ENCODE assay signal across 11 cellular contexts in the genomic region with DNA sequence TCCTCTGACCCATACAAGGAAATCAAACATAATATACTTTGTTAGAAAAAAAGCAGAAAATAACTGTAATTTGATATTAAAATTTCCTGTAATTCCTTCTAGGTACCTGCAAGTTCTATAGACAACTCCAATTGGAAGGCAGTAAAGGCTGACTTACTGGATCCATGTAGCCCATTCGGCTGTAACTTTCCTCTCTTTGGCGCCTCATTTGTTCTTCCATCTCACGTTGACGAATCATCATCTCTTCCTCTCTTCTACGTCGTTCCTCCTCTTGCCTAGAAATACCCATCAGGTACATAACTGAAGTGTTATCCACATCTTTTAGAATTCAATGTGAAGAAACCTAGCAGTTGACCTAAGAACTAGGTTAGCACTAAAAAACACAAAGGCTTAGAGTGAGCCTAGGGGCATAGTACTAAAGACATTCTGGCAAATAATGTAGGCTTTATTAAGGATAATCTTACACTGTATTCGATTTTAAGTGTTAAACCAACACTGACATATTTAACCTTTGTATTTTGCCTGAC. TPM values are rescaled to one million over a fixed set of nuclear protein-coding genes. Genes with fewer than 3 reads are reported as not detected.
A peak's percentile ranks its signal among the peaks of the same experiment; 100 is the strongest.
DNase-seq lines count a peak whose midpoint lies in the region; ATAC-seq and TF ChIP-seq lines count a peak whose summit lies in the region.
"Had no signal": no experiment of that assay in that cellular context is flagged by ENCODE, and none has a peak within 500 bp of the region (broad histone marks: within the 10 kb centered on the region; RNA-seq: fewer than 3 reads in every experiment).

No MANE protein-coding gene starts in this region.

- no peak for DNase-seq in CD8-positive, alpha-beta T cell
- no peak for DNase-seq in HFF-Myc (ENCODE audit: extremely low read depth, low read depth)
- DNase-seq in adipocyte (ENCODE audit: low read depth) = no peak
- DNase-seq in nephron progenitor cell = no peak
- no peak for DNase-seq in lower lobe of right lung
- no peak for DNase-seq in coronary artery (ENCODE audit: low spot score)
- no peak for DNase-seq in NOMO-1 treated with DMSO at 0.1 percent for 48 hours (lab: John Stamatoyannopoulos, UW; ENCODE audit: unreplicated experiment)
- DNase-seq: head of caudate nucleus, KBM-7, NCI-H1694, NCI-H526 treated with DMSO at 0.1 percent for 48 hours had no signal

- peaks cover 75% of the 10 kb centered on the region for H3K36me3 ChIP-seq in CD8-positive, alpha-beta T cell (ENCODE audit: insufficient read depth, low read length)
- H3K36me3 ChIP-seq in adipocyte (ENCODE audit: control insufficient read depth, insufficient read depth, low read length, severe bottlenecking) (peaks cover 86% of the 10 kb centered on the region), lower lobe of right lung (peaks cover 85% of the 10 kb centered on the region)

- no peak overlapping the region for H3K9ac ChIP-seq in adipocyte (ENCODE audit: low read length)

- H3K27me3 Mint-ChIP-seq in CD8-positive, alpha-beta T cell (ENCODE audit: low read depth) = no peaks in the 10 kb centered on the region
- peaks cover 4% of the 10 kb centered on the region for H3K27me3 Mint-ChIP-seq in nephron progenitor cell (ENCODE audit: low read depth, poor library complexity)

- TF ChIP-seq CTCF in CD8-positive, alpha-beta T cell (IDR thresholded peaks at IDR 0.05) = no peak
- TF ChIP-seq CTCF in HFF-Myc (IDR thresholded peaks at IDR 0.05; ENCODE audit: low read depth, low read length, missing control alignments) (no peak), nephron progenitor cell (IDR thresholded peaks at IDR 0.05) (no peak), lower lobe of right lung (IDR thresholded peaks at IDR 0.05) (no peak), coronary artery (IDR thresholded peaks at IDR 0.05) (no peak)

- peak overlapping the region; percentile 19 for H3K27ac Mint-ChIP-seq in CD8-positive, alpha-beta T cell
- H3K27ac Mint-ChIP-seq in nephron progenitor cell = peak overlapping the region; percentile 36

- POLR2A ChIA-PET in CD8-positive, alpha-beta T cell (lab: Charles Lee) = interaction anchor here (1.3 kb wide), 1 partner anchor 9 kb away, joined by 3 read pairs; no protein-coding TSS in a partner anchor

- intact Hi-C loops in CD8-positive, alpha-beta T cell (cut with DNase I, micrococcal nuclease) = loop anchor here in 1 of 2 experiments (10.0 kb wide), 1 partner anchor 967 kb away; a partner anchor contains a TSS
- intact Hi-C loops in lower lobe of right lung (cut with DNase I) = no loop called here

- no peak overlapping the region for H3K4me3 ChIP-seq in CD8-positive, alpha-beta T cell (ENCODE audit: low read depth, low read length)
- H3K4me3 ChIP-seq in HFF-Myc (replicated peaks; ENCODE audit: low read depth, low read length) (0 out of 2 replicates have a peak overlapping the region, but pooled peaks have one; percentile 94), adipocyte (ENCODE audit: low read length) (peak overlapping the region; percentile 36), lower lobe of right lung (no peak overlapping the region), coronary artery (no peak overlapping the region)

- H3K27ac ChIP-seq in CD8-positive, alpha-beta T cell (ENCODE audit: low read depth, low read length) = no peak overlapping the region
- H3K27ac ChIP-seq in lower lobe of right lung (no peak overlapping the region), coronary artery (no peak overlapping the region)

- ATAC-seq in CD8-positive, alpha-beta T cell = no peak
- no peak for ATAC-seq in lower lobe of right lung

- peak overlapping the region; percentile 6 for H3K4me3 Mint-ChIP-seq in CD8-positive, alpha-beta T cell
- peak overlapping the region; percentile 99 for H3K4me3 Mint-ChIP-seq in nephron progenitor cell

- H3K4me1 Mint-ChIP-seq in CD8-positive, alpha-beta T cell (ENCODE audit: low read depth) = peaks cover 79% of the 10 kb centered on the region
- peaks cover 84% of the 10 kb centered on the region for H3K4me1 Mint-ChIP-seq in nephron progenitor cell

- CTCF ChIA-PET in CD8-positive, alpha-beta T cell (lab: Charles Lee) = no interaction called here

- peaks cover 80% of the 10 kb centered on the region for H3K4me1 ChIP-seq in CD8-positive, alpha-beta T cell (ENCODE audit: insufficient read depth, low read length)
- H3K4me1 ChIP-seq in adipocyte (ENCODE audit: control insufficient read depth, insufficient read depth, low read length) (peaks cover 56% of the 10 kb centered on the region), lower lobe of right lung (peaks cover 71% of the 10 kb centered on the region)

- no peaks in the 10 kb centered on the region for H3K9me3 Mint-ChIP-seq in CD8-positive, alpha-beta T cell
- H3K9me3 Mint-ChIP-seq in nephron progenitor cell = no peaks in the 10 kb centered on the region

- H3K9me3 ChIP-seq in CD8-positive, alpha-beta T cell (ENCODE audit: low read length) = no peaks in the 10 kb centered on the region
- no peaks in the 10 kb centered on the region for H3K9me3 ChIP-seq in adipocyte (ENCODE audit: control insufficient read depth, low read length)
- H3K9me3 ChIP-seq in lower lobe of right lung = no peaks in the 10 kb centered on the region

- H3K27me3 ChIP-seq in CD8-positive, alpha-beta T cell (ENCODE audit: insufficient read depth, low read length) = no peaks in the 10 kb centered on the region
- H3K27me3 ChIP-seq in adipocyte (replicated peaks; ENCODE audit: control insufficient read depth, insufficient read depth, low read length) (no peaks in the 10 kb centered on the region), lower lobe of right lung (ENCODE audit: low read depth) (no peaks in the 10 kb centered on the region)

- peaks cover 90% of the 10 kb centered on the region for H3K36me3 Mint-ChIP-seq in CD8-positive, alpha-beta T cell
- H3K36me3 Mint-ChIP-seq in nephron progenitor cell (ENCODE audit: low read depth) = peaks cover 91% of the 10 kb centered on the region

RNA-seq across cellular contexts. Expression of a gene that starts 5.1 kb away (rescaled TPM):
- total RNA-seq in CD8-positive, alpha-beta T cell = 100 to 1,000 TPM; 801 to 841 TPM
- total RNA-seq in lower lobe of right lung = 182 TPM

Comparison
In these comparisons a context has a peak if more than half of its experiments do, and no peak if none do; other contexts are left out.
1. H3K4me3 ChIP-seq: peak in HFF-Myc (single experiment) and adipocyte (single experiment); none in CD8-positive, alpha-beta T cell (single experiment), lower lobe of right lung (single experiment) and coronary artery (single experiment).